In genomic region chr2:735670-736218, GRCh38 we compare ENCODE assay signal across 1 cellular context.
TF ChIP-seq lines count a peak whose summit lies in the region.

No MANE protein-coding gene starts in this region.

TF ChIP-seq in HepG2, 621 proteins besides CTCF, POLR2A, EP300 and RAD21:
- TF ChIP-seq TRAFD1 (CRISPR knock-in tag; IDR thresholded peaks at IDR 0.05; ENCODE audit: borderline replicate concordance) (no peak), IKZF4 (CRISPR knock-in tag; IDR thresholded peaks at IDR 0.05; ENCODE audit: borderline replicate concordance, low read depth, not compliant biosample characterization) (no peak), ZKSCAN8 (CRISPR knock-in tag; IDR thresholded peaks at IDR 0.05; ENCODE audit: borderline replicate concordance) (no peak), ZNF256 (CRISPR knock-in tag; conservative IDR thresholded peaks at IDR 0.05) (no peak), ZNF740 (CRISPR knock-in tag; IDR thresholded peaks at IDR 0.05) (no peak), HIC2 (CRISPR knock-in tag; IDR thresholded peaks at IDR 0.05; ENCODE audit: low read depth) (no peak), CEBPG (CRISPR knock-in tag; IDR thresholded peaks at IDR 0.05) (no peak)
